22 cellular contexts compared by ENCODE assay signal in genomic region chr5:87282254-87282653, GRCh38. TPM values are rescaled to one million over a fixed set of nuclear protein-coding genes. Genes with fewer than 3 reads are reported as not detected.
A peak's percentile ranks its signal among the peaks of the same experiment; 100 is the strongest.
DNase-seq lines count a peak whose midpoint lies in the region; ATAC-seq, FAIRE-seq and TF ChIP-seq lines count a peak whose summit lies in the region.
"Had no signal": no experiment of that assay in that cellular context is flagged by ENCODE, and none has a peak within 500 bp of the region (broad histone marks: within the 10 kb centered on the region; RNA-seq: fewer than 3 reads in every experiment).

No MANE protein-coding gene starts in this region.

- ATAC-seq in CD4-positive, alpha-beta T cell (ENCODE audit: poor library complexity), result peak; percentile 89
- peak; percentile 51 for ATAC-seq in GM18511 (IDR thresholded peaks at IDR 0.05; ENCODE audit: unreplicated experiment)
- ATAC-seq in HG03521 (IDR thresholded peaks at IDR 0.05; ENCODE audit: unreplicated experiment), result no peak
- no peak for ATAC-seq in heart right ventricle
- ATAC-seq: foreskin keratinocyte, Panc1 had no signal

- no peaks in the 10 kb centered on the region for H3K9me3 ChIP-seq in CD4-positive, alpha-beta T cell (ENCODE audit: control insufficient read depth, low read length)
- H3K9me3 ChIP-seq in heart right ventricle, result peaks cover 0 to 4% (median 0%) of the 10 kb centered on the region in 11 donors
- H3K9me3 ChIP-seq: tibial nerve had no signal

- peak overlapping the region; percentile 39 for H3K27ac ChIP-seq in CD4-positive, alpha-beta T cell (ENCODE audit: low read depth, low read length)
- no peak overlapping the region for H3K27ac ChIP-seq in heart right ventricle
- H3K27ac ChIP-seq: foreskin keratinocyte, parathyroid adenoma, tibial nerve, VCaP had no signal

- H3K9me3 Mint-ChIP-seq in CD4-positive, alpha-beta T cell, result no peaks in the 10 kb centered on the region
- no peaks in the 10 kb centered on the region for H3K9me3 Mint-ChIP-seq in activated CD4-positive, alpha-beta memory T cell treated with anti-CD3 and anti-CD28 coated beads, Interleukin-2, amount 10 ng/mL, durations not matched to agents 7 days and 5 days

- peak; percentile 86 for FAIRE-seq in islet of Langerhans (lab: Jason Lieb, UNC)
- FAIRE-seq: endothelial cell of umbilical vein had no signal

- intact Hi-C loops in CD4-positive, alpha-beta T cell (cut with DNase I, micrococcal nuclease), result loop anchor here in 1 of 2 experiments (2.0 kb wide), 1 partner anchor 15 kb away; no protein-coding TSS in a partner anchor
- intact Hi-C loops in heart right ventricle (cut with DNase I), result loop anchor here in 1 of 10 donors (2.0 kb wide), 1 partner anchor 73 kb away; no protein-coding TSS in a partner anchor

- no peaks in the 10 kb centered on the region for H3K27me3 ChIP-seq in CD4-positive, alpha-beta T cell (ENCODE audit: control insufficient read depth, insufficient read depth, low read length)
- H3K27me3 ChIP-seq in heart right ventricle, result no peaks in the 10 kb centered on the region
- H3K27me3 ChIP-seq: foreskin keratinocyte, tibial nerve had no signal

- peaks cover 0 to 22% (median 6%) of the 10 kb centered on the region in 9 donors for H3K4me1 ChIP-seq in heart right ventricle
- H3K4me1 ChIP-seq: parathyroid adenoma had no signal

- no peak overlapping the region for H3K4me3 ChIP-seq in heart right ventricle
- H3K4me3 ChIP-seq: skin epidermis, tibial nerve had no signal

- peaks cover 41% of the 10 kb centered on the region for H3K36me3 Mint-ChIP-seq in CD4-positive, alpha-beta T cell (ENCODE audit: low read depth)
- peaks cover 57% of the 10 kb centered on the region for H3K36me3 Mint-ChIP-seq in activated CD4-positive, alpha-beta memory T cell treated with anti-CD3 and anti-CD28 coated beads, Interleukin-2, amount 10 ng/mL, durations not matched to agents 7 days and 5 days (ENCODE audit: low read depth)

- WGBS in heart right ventricle, 2 donors, result 88 to 89% methylated on average over 2 of the region's 2 CpGs

- H3K4me1 Mint-ChIP-seq in CD4-positive, alpha-beta T cell (ENCODE audit: low read depth), result peaks cover 64% of the 10 kb centered on the region
- peaks cover 37% of the 10 kb centered on the region for H3K4me1 Mint-ChIP-seq in activated CD4-positive, alpha-beta memory T cell treated with anti-CD3 and anti-CD28 coated beads, Interleukin-2, amount 10 ng/mL, durations not matched to agents 7 days and 5 days

- H3K4me3 Mint-ChIP-seq in CD4-positive, alpha-beta T cell, result peak overlapping the region; percentile 89
- H3K4me3 Mint-ChIP-seq in activated CD4-positive, alpha-beta memory T cell treated with anti-CD3 and anti-CD28 coated beads, Interleukin-2, amount 10 ng/mL, durations not matched to agents 7 days and 5 days, result peak overlapping the region; percentile 43

- CTCF ChIA-PET in CD4-positive, alpha-beta T cell (lab: Charles Lee), result no interaction called here
- CTCF ChIA-PET in activated CD4-positive, alpha-beta memory T cell treated with anti-CD3 and anti-CD28 coated beads, Interleukin-2, amount 10 ng/mL, durations not matched to agents 7 days and 5 days (lab: Charles Lee), result interaction anchor here (1.1 to 2.5 kb wide), 2 partner anchors 13 to 21 kb away, joined by 3 to 16 read pairs; partner anchors contain the start of gene RASA1

- POLR2A ChIA-PET in CD4-positive, alpha-beta T cell (lab: Charles Lee), result interaction anchor here (3.9 kb wide), 1 partner anchor 14 kb away, joined by 30 read pairs; the partner anchor contains the start of gene RASA1
- POLR2A ChIA-PET in activated CD4-positive, alpha-beta memory T cell treated with anti-CD3 and anti-CD28 coated beads, Interleukin-2, amount 10 ng/mL, durations not matched to agents 7 days and 5 days (lab: Charles Lee), result interaction anchor here (1.0 kb wide), 1 partner anchor 14 kb away, joined by 4 read pairs; the partner anchor contains the start of gene RASA1

- no peak for DNase-seq in CD4-positive, alpha-beta T cell
- DNase-seq in activated CD4-positive, alpha-beta memory T cell treated with anti-CD3 and anti-CD28 coated beads, Interleukin-2, amount 10 ng/mL, durations not matched to agents 7 days and 5 days, result no peak
- no peak for DNase-seq in heart right ventricle
- no peak for DNase-seq in NCI-H82 (lab: John Stamatoyannopoulos, UW)
- DNase-seq in Ammon's horn (ENCODE audit: low spot score), result no peak
- DNase-seq: AML-193; aorta; DMS79; foreskin keratinocyte; IMR-90; NCI-H1105; NCI-H748 treated with DMSO at 0.1 percent for 48 hours; stimulated activated CD4-positive, alpha-beta T cell treated with anti-CD3 and anti-CD28 coated beads, Interleukin-4, amount 100 ng/mL, for 4 hours had no signal

- peaks cover 0 to 18% (median 0%) of the 10 kb centered on the region in 9 donors for H3K36me3 ChIP-seq in heart right ventricle

- TF ChIP-seq CTCF in CD4-positive, alpha-beta T cell (IDR thresholded peaks at IDR 0.05), result no peak
- no peak for TF ChIP-seq CTCF in heart right ventricle (IDR thresholded peaks at IDR 0.05)

- H3K27ac Mint-ChIP-seq in CD4-positive, alpha-beta T cell, result peak overlapping the region; percentile 95
- H3K27ac Mint-ChIP-seq in activated CD4-positive, alpha-beta memory T cell treated with anti-CD3 and anti-CD28 coated beads, Interleukin-2, amount 10 ng/mL, durations not matched to agents 7 days and 5 days, result peak overlapping the region; percentile 79

- H3K27me3 Mint-ChIP-seq in CD4-positive, alpha-beta T cell, result no peaks in the 10 kb centered on the region
- no peaks in the 10 kb centered on the region for H3K27me3 Mint-ChIP-seq in activated CD4-positive, alpha-beta memory T cell treated with anti-CD3 and anti-CD28 coated beads, Interleukin-2, amount 10 ng/mL, durations not matched to agents 7 days and 5 days

RNA-seq across cellular contexts. Expression of gene RASA1, which starts 14.6 kb away (rescaled TPM):
- total RNA-seq in CD4-positive, alpha-beta T cell, result 10 to 100 TPM; 15.1 to 15.4 TPM
- total RNA-seq in activated CD4-positive, alpha-beta memory T cell treated with anti-CD3 and anti-CD28 coated beads, Interleukin-2, amount 10 ng/mL, durations not matched to agents 7 days and 5 days, result 10 to 100 TPM; 22.5 to 23.5 TPM
- 10 to 100 TPM; 14.8 to 21.0 (median 18.6) TPM for total RNA-seq in heart right ventricle
- polyA plus RNA-seq in heart right ventricle, result 1 to 10 TPM; 6.5 to 8.0 TPM

Comparison
In these comparisons a context has a peak if more than half of its experiments do, and no peak if none do; other contexts are left out.
1. ATAC-seq: peak in CD4-positive, alpha-beta T cell (single experiment) and GM18511 (single experiment); none in HG03521 (single experiment) and heart right ventricle (0 of 8).